Comparison of ENCODE assay signal across 24 cellular contexts in genomic region chr1:3585940-3586568, GRCh38.
"Had no signal": no experiment of that assay in that cellular context is flagged by ENCODE, and none has a peak within 500 bp of the region (broad histone marks: within the 10 kb centered on the region; RNA-seq: fewer than 3 reads in every experiment).

No MANE protein-coding gene starts in this region.

- H3K36me3 ChIP-seq: colonic mucosa, spleen, tibial nerve had no signal

- H3K4me1 Mint-ChIP-seq: stimulated activated naive B cell treated with anti-CD40 and anti-IgM and Interleukin-4, amounts not matched to agents 10 μg/mL and 1 μg/mL and 100 μg/mL, for 72 hours; stimulated activated naive CD8-positive, alpha-beta T cell treated with anti-CD3 and anti-CD28 coated beads, Interleukin-15, amount 100 ng/mL, for 72 hours had no signal

- H3K4me3 Mint-ChIP-seq: naive B cell; nephron; stimulated activated naive B cell treated with anti-CD40 and anti-IgM and Interleukin-4, amounts not matched to agents 10 μg/mL and 1 μg/mL and 100 μg/mL, for 72 hours; stimulated activated naive CD8-positive, alpha-beta T cell treated with anti-CD3 and anti-CD28 coated beads, Interleukin-15, amount 100 ng/mL, for 72 hours had no signal

- H3K27me3 Mint-ChIP-seq: stimulated activated naive B cell treated with anti-CD40 and anti-IgM and Interleukin-4, amounts not matched to agents 10 μg/mL and 1 μg/mL and 100 μg/mL, for 72 hours; stimulated activated naive CD8-positive, alpha-beta T cell treated with anti-CD3 and anti-CD28 coated beads, Interleukin-15, amount 100 ng/mL, for 72 hours had no signal

- H3K4me2 ChIP-seq: hepatocyte had no signal

- H3K9me3 ChIP-seq: colonic mucosa, psoas muscle, spleen, testis, tibial nerve had no signal

- H2AFZ ChIP-seq: hepatocyte, parathyroid adenoma had no signal

- H3K27me3 ChIP-seq: colonic mucosa, foreskin keratinocyte, hepatocyte, testis, tibial nerve had no signal

- H3K9ac ChIP-seq: parathyroid adenoma had no signal

- H3K4me1 ChIP-seq: colonic mucosa, foreskin keratinocyte, parathyroid adenoma, psoas muscle, testis, tibial nerve had no signal

- H3K79me2 ChIP-seq: hepatocyte, parathyroid adenoma had no signal

- ATAC-seq: foreskin keratinocyte; left colon; left ventricle myocardium superior; psoas muscle; sciatic nerve; stimulated activated naive B cell treated with anti-CD40 and anti-IgM and Interleukin-4, amounts not matched to agents 10 μg/mL and 1 μg/mL and 100 μg/mL, for 72 hours; stimulated activated naive CD8-positive, alpha-beta T cell treated with anti-CD3 and anti-CD28 coated beads, Interleukin-15, amount 100 ng/mL, for 72 hours had no signal

- H3K27ac Mint-ChIP-seq: naive B cell; nephron; stimulated activated naive B cell treated with anti-CD40 and anti-IgM and Interleukin-4, amounts not matched to agents 10 μg/mL and 1 μg/mL and 100 μg/mL, for 72 hours; stimulated activated naive CD8-positive, alpha-beta T cell treated with anti-CD3 and anti-CD28 coated beads, Interleukin-15, amount 100 ng/mL, for 72 hours had no signal

- H3K36me3 Mint-ChIP-seq: naive B cell; stimulated activated naive B cell treated with anti-CD40 and anti-IgM and Interleukin-4, amounts not matched to agents 10 μg/mL and 1 μg/mL and 100 μg/mL, for 72 hours had no signal

- H3K27ac ChIP-seq: colonic mucosa, foreskin keratinocyte, parathyroid adenoma, psoas muscle, spleen, testis, tibial nerve had no signal

- H3K9me3 Mint-ChIP-seq: naive B cell; nephron; stimulated activated naive B cell treated with anti-CD40 and anti-IgM and Interleukin-4, amounts not matched to agents 10 μg/mL and 1 μg/mL and 100 μg/mL, for 72 hours; stimulated activated naive CD8-positive, alpha-beta T cell treated with anti-CD3 and anti-CD28 coated beads, Interleukin-15, amount 100 ng/mL, for 72 hours had no signal

- H3K4me3 ChIP-seq: colonic mucosa, hepatocyte, lung, psoas muscle, spleen, testis, tibial nerve had no signal

- DNase-seq: colonic mucosa; dermis blood vessel endothelial cell; erythroblast; foreskin keratinocyte; head of caudate nucleus; left colon; left ventricle myocardium superior; mesendoderm; naive B cell; psoas muscle; retina; spleen; stimulated activated CD4-positive, alpha-beta T cell treated with anti-CD3 and anti-CD28 coated beads, Interleukin-15, amount 100 ng/mL, for 24 hours; stimulated activated CD4-positive, alpha-beta T cell treated with anti-CD3 and anti-CD28 coated beads, Interleukin-1b, Interleukin-23, amount 100 ng/mL, for 48 hours; stimulated activated CD4-positive, alpha-beta T cell treated with anti-CD3 and anti-CD28 coated beads, Interleukin-4, amount 100 ng/mL, for 4 hours; stimulated activated naive B cell treated with anti-CD40 and anti-IgM and Interleukin-4, amounts not matched to agents 10 μg/mL and 1 μg/mL and 100 μg/mL, for 72 hours; stimulated activated naive CD8-positive, alpha-beta T cell treated with anti-CD3 and anti-CD28 coated beads, Interleukin-15, amount 100 ng/mL, for 72 hours; testis had no signal
